23 cellular contexts compared by ENCODE assay signal in the genomic region with DNA sequence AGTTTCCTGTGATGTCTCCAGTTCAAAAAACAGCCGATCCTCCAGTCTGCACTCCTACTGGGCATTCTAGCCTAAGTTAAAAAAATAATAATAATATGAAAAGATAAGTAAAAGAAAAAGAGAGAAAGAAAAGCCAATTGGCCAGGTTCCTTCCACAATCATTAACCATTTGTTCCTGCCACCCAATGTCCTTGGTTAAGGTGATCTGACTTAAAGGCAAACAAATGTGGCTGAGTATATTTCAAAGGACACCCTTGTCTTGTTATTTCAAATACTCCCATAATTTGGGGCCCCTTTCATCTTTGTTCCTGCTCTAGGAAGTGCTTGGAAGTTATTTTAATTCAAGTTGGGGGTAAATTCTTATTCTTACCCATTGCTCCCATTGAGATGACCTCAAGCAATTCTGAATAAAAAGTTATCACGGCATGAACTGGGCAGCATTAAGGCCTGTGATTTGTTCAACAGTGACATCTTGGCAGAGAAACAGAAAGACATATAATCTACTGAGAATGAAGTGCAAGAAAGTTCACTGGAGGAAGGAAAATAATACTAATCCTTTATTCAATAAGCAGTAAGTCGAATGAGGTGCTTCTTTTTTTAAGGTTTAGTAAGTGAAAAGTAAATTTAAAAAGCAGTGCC.
DNase-seq lines count a peak whose midpoint lies in the region; ATAC-seq, FAIRE-seq and TF ChIP-seq lines count a peak whose summit lies in the region.
"Had no signal": no experiment of that assay in that cellular context is flagged by ENCODE, and none has a peak within 500 bp of the region (broad histone marks: within the 10 kb centered on the region; RNA-seq: fewer than 3 reads in every experiment).

No MANE protein-coding gene starts in this region.

- H3K27me3 Mint-ChIP-seq in GM23338 (ENCODE audit: insufficient read depth, low read depth, poor library complexity) (peaks cover 2% of the 10 kb centered on the region), astrocyte (ENCODE audit: low read depth, unreplicated experiment) (peaks cover 16% of the 10 kb centered on the region), mesothelial cell of epicardium (ENCODE audit: low read depth) (no peaks in the 10 kb centered on the region)
- H3K27me3 Mint-ChIP-seq: CD4-positive, alpha-beta memory T cell had no signal

- H3K27ac ChIP-seq in GM23338 (ENCODE audit: low read depth): no peak overlapping the region
- no peak overlapping the region for H3K27ac ChIP-seq in astrocyte (ENCODE audit: low read depth, low read length)
- peak overlapping the region in 3 of 4 donors; percentile 6 to 13 (median 8) for H3K27ac ChIP-seq in pancreas
- H3K27ac ChIP-seq: A549; BLaER1 treated with 17β-estradiol and CSF1 and Interleukin-3, amounts not matched to agents 10 nM and 100 nM had no signal

- H3K4me1 Mint-ChIP-seq in GM23338: peaks cover 13% of the 10 kb centered on the region; the same call in 2 of the 3 replicates
- peaks cover 8% of the 10 kb centered on the region for H3K4me1 Mint-ChIP-seq in astrocyte (ENCODE audit: low read depth, unreplicated experiment)
- H3K4me1 Mint-ChIP-seq in mesothelial cell of epicardium: peaks cover 40% of the 10 kb centered on the region
- H3K4me1 Mint-ChIP-seq: CD4-positive, alpha-beta memory T cell had no signal

- H3K36me3 ChIP-seq in GM23338 (ENCODE audit: insufficient read depth) (no peaks in the 10 kb centered on the region), astrocyte (ENCODE audit: insufficient read depth, low read length) (no peaks in the 10 kb centered on the region), pancreas (no peaks in the 10 kb centered on the region)
- H3K36me3 ChIP-seq: BE2C; BLaER1 treated with 17β-estradiol and CSF1 and Interleukin-3, amounts not matched to agents 10 nM and 100 nM; HAP-1 had no signal

- 24 to 31% methylated on average over 3 of the region's 3 CpGs for WGBS in pancreas, 2 donors

- H3K4me1 ChIP-seq in GM23338 (ENCODE audit: insufficient read depth) (peaks cover 10% of the 10 kb centered on the region; the same call in 1 of the 2 replicates), astrocyte (ENCODE audit: insufficient read depth, low read length) (no peaks in the 10 kb centered on the region), pancreas (no peaks in the 10 kb centered on the region)
- H3K4me1 ChIP-seq: A549; BE2C; BLaER1 treated with 17β-estradiol and CSF1 and Interleukin-3, amounts not matched to agents 10 nM and 100 nM; HAP-1 had no signal

- H3K4me3 Mint-ChIP-seq in GM23338 (no peak overlapping the region), astrocyte (ENCODE audit: unreplicated experiment) (no peak overlapping the region), mesothelial cell of epicardium (no peak overlapping the region)
- H3K4me3 Mint-ChIP-seq: CD4-positive, alpha-beta memory T cell had no signal

- H3K27ac Mint-ChIP-seq in GM23338 (no peak overlapping the region), astrocyte (ENCODE audit: unreplicated experiment) (peak overlapping the region; percentile 4), mesothelial cell of epicardium (peak overlapping the region; percentile 70)
- H3K27ac Mint-ChIP-seq: CD4-positive, alpha-beta memory T cell had no signal

- no peaks in the 10 kb centered on the region for H3K79me2 ChIP-seq in GM23338 (replicated peaks; ENCODE audit: insufficient read depth)
- no peaks in the 10 kb centered on the region for H3K79me2 ChIP-seq in astrocyte (ENCODE audit: insufficient read depth, low read length)

- H3K9me2 ChIP-seq in GM23338 (ENCODE audit: insufficient read depth): no peaks in the 10 kb centered on the region; the same call in 1 of the 2 replicates

- H4K20me1 ChIP-seq in GM23338 (replicated peaks; ENCODE audit: insufficient read depth) (no peaks in the 10 kb centered on the region), astrocyte (ENCODE audit: insufficient read depth, low read length) (no peaks in the 10 kb centered on the region)
- H4K20me1 ChIP-seq: BLaER1 treated with 17β-estradiol and CSF1 and Interleukin-3, amounts not matched to agents 10 nM and 100 nM had no signal

- H3K27me3 ChIP-seq in GM23338 (ENCODE audit: insufficient read depth) (no peaks in the 10 kb centered on the region), astrocyte (ENCODE audit: insufficient read depth, low read length) (no peaks in the 10 kb centered on the region), pancreas (no peaks in the 10 kb centered on the region)
- H3K27me3 ChIP-seq: BE2C; BLaER1 treated with 17β-estradiol and CSF1 and Interleukin-3, amounts not matched to agents 10 nM and 100 nM had no signal

- H3K9me3 Mint-ChIP-seq in GM23338 (no peaks in the 10 kb centered on the region), astrocyte (ENCODE audit: unreplicated experiment) (no peaks in the 10 kb centered on the region), mesothelial cell of epicardium (no peaks in the 10 kb centered on the region)

- H2AFZ ChIP-seq in GM23338 (peak overlapping the region; percentile 66; the same call in 1 of the 2 replicates), astrocyte (ENCODE audit: low read depth, low read length) (no peak overlapping the region)

- H3K4me3 ChIP-seq in GM23338 (no peak overlapping the region), astrocyte (ENCODE audit: insufficient read depth, low read depth, low read length) (no peak overlapping the region), pancreas (no peak overlapping the region)
- H3K4me3 ChIP-seq: A549; BLaER1 treated with 17β-estradiol and CSF1 and Interleukin-3, amounts not matched to agents 10 nM and 100 nM; HAP-1 had no signal

- TF ChIP-seq CTCF in GM23338 (conservative IDR thresholded peaks at IDR 0.05; ENCODE audit: low read depth in 2 of 2): no peak
- no peak for TF ChIP-seq CTCF in astrocyte (IDR thresholded peaks at IDR 0.05; ENCODE audit: insufficient read depth, low read depth, low read length)
- no peak for TF ChIP-seq CTCF in mesothelial cell of epicardium (IDR thresholded peaks at IDR 0.05; ENCODE audit: unreplicated experiment)
- TF ChIP-seq CTCF in pancreas (IDR thresholded peaks at IDR 0.05): no peak

- H3K9me3 ChIP-seq in astrocyte (ENCODE audit: insufficient read depth, low read depth, low read length) (no peaks in the 10 kb centered on the region), pancreas (no peaks in the 10 kb centered on the region)
- H3K9me3 ChIP-seq: A549; BE2C; BLaER1 treated with 17β-estradiol and CSF1 and Interleukin-3, amounts not matched to agents 10 nM and 100 nM; HAP-1 had no signal

- H3K9ac ChIP-seq in astrocyte (ENCODE audit: low read length): no peak overlapping the region
- H3K9ac ChIP-seq: BLaER1 treated with 17β-estradiol and CSF1 and Interleukin-3, amounts not matched to agents 10 nM and 100 nM had no signal

- DNase-seq in GM23338 (ENCODE audit: low spot score): no peak
- no peak for DNase-seq in astrocyte (ENCODE audit: low read depth)
- DNase-seq in mesothelial cell of epicardium (ENCODE audit: low spot score in 2 of 2, unreplicated experiment in 2 of 2): no peak
- DNase-seq in pancreas: no peak
- no peak for DNase-seq in SHP77 treated with DMSO at 0.1 percent for 48 hours (lab: John Stamatoyannopoulos, UW)
- DNase-seq in DMS153 (lab: John Stamatoyannopoulos, UW): no peak
- DNase-seq: 8988T; ACHN; AML-193; BE2C; Calu3; CD4-positive, alpha-beta memory T cell; COR-L47; DND-41; GOT3 had no signal

- no peaks in the 10 kb centered on the region for H3F3A ChIP-seq in GM23338 (replicated peaks; ENCODE audit: low read depth)

- H3K36me3 Mint-ChIP-seq in GM23338 (ENCODE audit: low read depth) (no peaks in the 10 kb centered on the region), astrocyte (ENCODE audit: low read depth, unreplicated experiment) (no peaks in the 10 kb centered on the region), mesothelial cell of epicardium (no peaks in the 10 kb centered on the region)
- H3K36me3 Mint-ChIP-seq: CD4-positive, alpha-beta memory T cell had no signal

- intact Hi-C loops in pancreas (cut with DNase I): no loop called here

- FAIRE-seq in astrocyte (lab: Jason Lieb, UNC) (no peak), pancreas (lab: Jason Lieb, UNC) (no peak)
- FAIRE-seq: A549, G401.6, GM12892, GM19239, H54 had no signal

- H3K4me2 ChIP-seq in GM23338: no peak overlapping the region
- H3K4me2 ChIP-seq in astrocyte (ENCODE audit: low read length): no peak overlapping the region
- H3K4me2 ChIP-seq: A549; BLaER1 treated with 17β-estradiol and CSF1 and Interleukin-3, amounts not matched to agents 10 nM and 100 nM had no signal

- ATAC-seq in GM23338 (no peak), pancreas (peak; percentile 29 to 60 (median 48)), HG03097 (IDR thresholded peaks at IDR 0.05; ENCODE audit: low FRiP score, unreplicated experiment) (no peak)
- ATAC-seq: A549 had no signal

TF ChIP-seq in GM23338, 12 proteins besides CTCF, POLR2A, EP300 and RAD21:
- TF ChIP-seq JUNB (IDR thresholded peaks at IDR 0.05; ENCODE audit: unreplicated experiment) (no peak), ZNF331 (CRISPR knock-in tag; IDR thresholded peaks at IDR 0.05; ENCODE audit: low read depth) (no peak), ZNF114 (CRISPR knock-in tag; IDR thresholded peaks at IDR 0.05) (no peak), CREB1 (CRISPR knock-in tag; IDR thresholded peaks at IDR 0.05; ENCODE audit: low read depth) (no peak)
- TF ChIP-seq, protein P1, sequence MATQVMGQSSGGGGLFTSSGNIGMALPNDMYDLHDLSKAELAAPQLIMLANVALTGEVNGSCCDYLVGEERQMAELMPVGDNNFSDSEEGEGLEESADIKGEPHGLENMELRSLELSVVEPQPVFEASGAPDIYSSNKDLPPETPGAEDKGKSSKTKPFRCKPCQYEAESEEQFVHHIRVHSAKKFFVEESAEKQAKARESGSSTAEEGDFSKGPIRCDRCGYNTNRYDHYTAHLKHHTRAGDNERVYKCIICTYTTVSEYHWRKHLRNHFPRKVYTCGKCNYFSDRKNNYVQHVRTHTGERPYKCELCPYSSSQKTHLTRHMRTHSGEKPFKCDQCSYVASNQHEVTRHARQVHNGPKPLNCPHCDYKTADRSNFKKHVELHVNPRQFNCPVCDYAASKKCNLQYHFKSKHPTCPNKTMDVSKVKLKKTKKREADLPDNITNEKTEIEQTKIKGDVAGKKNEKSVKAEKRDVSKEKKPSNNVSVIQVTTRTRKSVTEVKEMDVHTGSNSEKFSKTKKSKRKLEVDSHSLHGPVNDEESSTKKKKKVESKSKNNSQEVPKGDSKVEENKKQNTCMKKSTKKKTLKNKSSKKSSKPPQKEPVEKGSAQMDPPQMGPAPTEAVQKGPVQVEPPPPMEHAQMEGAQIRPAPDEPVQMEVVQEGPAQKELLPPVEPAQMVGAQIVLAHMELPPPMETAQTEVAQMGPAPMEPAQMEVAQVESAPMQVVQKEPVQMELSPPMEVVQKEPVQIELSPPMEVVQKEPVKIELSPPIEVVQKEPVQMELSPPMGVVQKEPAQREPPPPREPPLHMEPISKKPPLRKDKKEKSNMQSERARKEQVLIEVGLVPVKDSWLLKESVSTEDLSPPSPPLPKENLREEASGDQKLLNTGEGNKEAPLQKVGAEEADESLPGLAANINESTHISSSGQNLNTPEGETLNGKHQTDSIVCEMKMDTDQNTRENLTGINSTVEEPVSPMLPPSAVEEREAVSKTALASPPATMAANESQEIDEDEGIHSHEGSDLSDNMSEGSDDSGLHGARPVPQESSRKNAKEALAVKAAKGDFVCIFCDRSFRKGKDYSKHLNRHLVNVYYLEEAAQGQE (IDR thresholded peaks at IDR 0.05; ENCODE audit: unreplicated experiment): no peak

Comparison
In these comparisons a context has a peak if more than half of its experiments do, and no peak if none do; other contexts are left out.
1. ATAC-seq: peak in pancreas (4 of 4); none in GM23338 (single experiment) and HG03097 (single experiment).
2. H3K27ac ChIP-seq: peak in pancreas (3 of 4); none in GM23338 (single experiment) and astrocyte (single experiment).